Comparison of ENCODE assay signal across 8 cellular contexts in genomic region chr11:66115638-66116410, GRCh38. TPM values are rescaled to one million over a fixed set of nuclear protein-coding genes. Genes with fewer than 3 reads are reported as not detected.
DNase-seq lines count a peak whose midpoint lies in the region; ATAC-seq and TF ChIP-seq lines count a peak whose summit lies in the region.

No MANE protein-coding gene starts in this region.

- H3K27ac Mint-ChIP-seq in activated CD4-positive, alpha-beta T cell treated with anti-CD3 and anti-CD28 coated beads, Interleukin-2, amount 10 ng/mL, durations not matched to agents 24 days and 14 days: peak overlapping the region; percentile 81
- peak overlapping the region; percentile 91 for H3K27ac Mint-ChIP-seq in activated naive CD8-positive, alpha-beta T cell treated with anti-CD3 and anti-CD28 coated beads for 36 hours
- H3K27ac Mint-ChIP-seq in stimulated activated effector memory CD8-positive, alpha-beta T cell treated with anti-CD3 and anti-CD28 coated beads, Interleukin-12 subunit alpha, Interleukin-12 subunit beta, amount 100 ng/mL, for 72 hours: peak overlapping the region; percentile 91

- intact Hi-C loops in activated CD4-positive, alpha-beta T cell treated with anti-CD3 and anti-CD28 coated beads, Interleukin-2, amount 10 ng/mL, durations not matched to agents 24 days and 14 days (cut with micrococcal nuclease): no loop called here
- intact Hi-C loops in gastrocnemius medialis (cut with DNase I; ENCODE audit: low total_unique reads): no loop called here

- TF ChIP-seq CTCF in osteoblast (IDR thresholded peaks at IDR 0.05; ENCODE audit: extremely low read depth, low read depth, low read length) (no peak), gastrocnemius medialis (IDR thresholded peaks at IDR 0.05 in 4 of 5, conservative IDR thresholded peaks at IDR 0.05 in 1 of 5) (no peak)

- H3K27me3 ChIP-seq in osteoblast (ENCODE audit: insufficient read depth, low read length) (no peaks in the 10 kb centered on the region), gastrocnemius medialis (no peaks in the 10 kb centered on the region)

- no peak overlapping the region for H3K27ac ChIP-seq in osteoblast (ENCODE audit: low read depth, low read length)
- H3K27ac ChIP-seq in gastrocnemius medialis: no peak overlapping the region

- no peaks in the 10 kb centered on the region for H3K36me3 Mint-ChIP-seq in activated CD4-positive, alpha-beta T cell treated with anti-CD3 and anti-CD28 coated beads, Interleukin-2, amount 10 ng/mL, durations not matched to agents 24 days and 14 days (ENCODE audit: low read depth)
- H3K36me3 Mint-ChIP-seq in activated naive CD8-positive, alpha-beta T cell treated with anti-CD3 and anti-CD28 coated beads for 36 hours: peaks cover 7% of the 10 kb centered on the region
- H3K36me3 Mint-ChIP-seq in stimulated activated effector memory CD8-positive, alpha-beta T cell treated with anti-CD3 and anti-CD28 coated beads, Interleukin-12 subunit alpha, Interleukin-12 subunit beta, amount 100 ng/mL, for 72 hours: peaks cover 5% of the 10 kb centered on the region

- no peaks in the 10 kb centered on the region for H3K27me3 Mint-ChIP-seq in activated CD4-positive, alpha-beta T cell treated with anti-CD3 and anti-CD28 coated beads, Interleukin-2, amount 10 ng/mL, durations not matched to agents 24 days and 14 days
- no peaks in the 10 kb centered on the region for H3K27me3 Mint-ChIP-seq in activated naive CD8-positive, alpha-beta T cell treated with anti-CD3 and anti-CD28 coated beads for 36 hours

- peak; percentile 65 for ATAC-seq in HG03045 (IDR thresholded peaks at IDR 0.05; ENCODE audit: unreplicated experiment)
- ATAC-seq in stimulated activated effector memory CD8-positive, alpha-beta T cell treated with anti-CD3 and anti-CD28 coated beads, Interleukin-12 subunit alpha, Interleukin-12 subunit beta, amount 100 ng/mL, for 72 hours: peak; percentile 80
- ATAC-seq in gastrocnemius medialis: no peak

- H3K4me2 ChIP-seq in osteoblast (ENCODE audit: insufficient read depth, low read length): no peak overlapping the region

- DNase-seq in activated CD4-positive, alpha-beta T cell treated with anti-CD3 and anti-CD28 coated beads, Interleukin-2, amount 10 ng/mL, durations not matched to agents 24 days and 14 days: peak; percentile 77
- DNase-seq in activated CD4-positive, alpha-beta T cell treated with anti-CD3 and anti-CD28 coated beads, Interleukin-2, amount 50 U/mL, for 4 hours: no peak
- no peak for DNase-seq in activated naive CD8-positive, alpha-beta T cell treated with anti-CD3 and anti-CD28 coated beads for 36 hours
- DNase-seq in stimulated activated effector memory CD8-positive, alpha-beta T cell treated with anti-CD3 and anti-CD28 coated beads, Interleukin-12 subunit alpha, Interleukin-12 subunit beta, amount 100 ng/mL, for 72 hours (ENCODE audit: low spot score in 2 of 2): no peak
- DNase-seq in osteoblast (ENCODE audit: insufficient read length, low spot score, missing footprints) (no peak), gastrocnemius medialis (no peak), NCI-H1694 (lab: John Stamatoyannopoulos, UW) (no peak)

- no peak for TF ChIP-seq POLR2A in gastrocnemius medialis (IDR thresholded peaks at IDR 0.05)

- in situ Hi-C loops in gastrocnemius medialis (cut with MboI; ENCODE audit: low sequenced_read_pairs in 4 of 4): no loop called here

- no peak overlapping the region for H2AFZ ChIP-seq in osteoblast (ENCODE audit: low read length)

- H3K4me3 Mint-ChIP-seq in activated CD4-positive, alpha-beta T cell treated with anti-CD3 and anti-CD28 coated beads, Interleukin-2, amount 10 ng/mL, durations not matched to agents 24 days and 14 days: peak overlapping the region; percentile 76
- peak overlapping the region; percentile 69 for H3K4me3 Mint-ChIP-seq in activated naive CD8-positive, alpha-beta T cell treated with anti-CD3 and anti-CD28 coated beads for 36 hours
- peak overlapping the region; percentile 64 for H3K4me3 Mint-ChIP-seq in stimulated activated effector memory CD8-positive, alpha-beta T cell treated with anti-CD3 and anti-CD28 coated beads, Interleukin-12 subunit alpha, Interleukin-12 subunit beta, amount 100 ng/mL, for 72 hours

- H3K4me1 ChIP-seq in osteoblast (ENCODE audit: insufficient read depth, low read length) (peaks cover 48% of the 10 kb centered on the region), gastrocnemius medialis (peaks cover 4 to 22% of the 10 kb centered on the region in 2 donors)

- no peaks in the 10 kb centered on the region for H3K36me3 ChIP-seq in osteoblast (ENCODE audit: insufficient read depth, low read length)
- H3K36me3 ChIP-seq in gastrocnemius medialis: no peaks in the 10 kb centered on the region

- H3K4me3 ChIP-seq in osteoblast (ENCODE audit: insufficient read depth, low read length) (no peak overlapping the region), gastrocnemius medialis (no peak overlapping the region)

- no peaks in the 10 kb centered on the region for H3K9me3 Mint-ChIP-seq in activated CD4-positive, alpha-beta T cell treated with anti-CD3 and anti-CD28 coated beads, Interleukin-2, amount 10 ng/mL, durations not matched to agents 24 days and 14 days
- H3K9me3 Mint-ChIP-seq in activated naive CD8-positive, alpha-beta T cell treated with anti-CD3 and anti-CD28 coated beads for 36 hours: no peaks in the 10 kb centered on the region
- H3K9me3 Mint-ChIP-seq in stimulated activated effector memory CD8-positive, alpha-beta T cell treated with anti-CD3 and anti-CD28 coated beads, Interleukin-12 subunit alpha, Interleukin-12 subunit beta, amount 100 ng/mL, for 72 hours: no peaks in the 10 kb centered on the region

- peaks cover 9% of the 10 kb centered on the region for H4K20me1 ChIP-seq in osteoblast (ENCODE audit: insufficient read depth, low read length)

- H3K4me1 Mint-ChIP-seq in activated CD4-positive, alpha-beta T cell treated with anti-CD3 and anti-CD28 coated beads, Interleukin-2, amount 10 ng/mL, durations not matched to agents 24 days and 14 days: peaks cover 68% of the 10 kb centered on the region
- H3K4me1 Mint-ChIP-seq in activated naive CD8-positive, alpha-beta T cell treated with anti-CD3 and anti-CD28 coated beads for 36 hours: peaks cover 86% of the 10 kb centered on the region
- peaks cover 76% of the 10 kb centered on the region for H3K4me1 Mint-ChIP-seq in stimulated activated effector memory CD8-positive, alpha-beta T cell treated with anti-CD3 and anti-CD28 coated beads, Interleukin-12 subunit alpha, Interleukin-12 subunit beta, amount 100 ng/mL, for 72 hours

- peaks cover 72% of the 10 kb centered on the region for H3K79me2 ChIP-seq in osteoblast (ENCODE audit: insufficient read depth, low read length)

- no peaks in the 10 kb centered on the region for H3K9me3 ChIP-seq in osteoblast (ENCODE audit: low read depth, low read length)
- H3K9me3 ChIP-seq in gastrocnemius medialis: no peaks in the 10 kb centered on the region

RNA-seq across cellular contexts. Expression of gene PACS1, which starts 45.8 kb away (rescaled TPM):
- 90.9 and 96.7 TPM in 2 replicates for total RNA-seq in activated CD4-positive, alpha-beta T cell treated with anti-CD3 and anti-CD28 coated beads, Interleukin-2, amount 10 ng/mL, durations not matched to agents 24 days and 14 days
- 10 to 100 TPM; 58.4 to 61.4 TPM for total RNA-seq in activated naive CD8-positive, alpha-beta T cell treated with anti-CD3 and anti-CD28 coated beads for 36 hours
- total RNA-seq in osteoblast (38.0 and 39.8 TPM in 2 replicates), gastrocnemius medialis (10 to 100 TPM in 3 of 4 donors, 1 to 10 TPM in 1; 6.6 to 20.4 (median 16.9) TPM)

Comparison
In these comparisons a context has a peak if more than half of its experiments do, and no peak if none do; other contexts are left out.
1. ATAC-seq: peak in HG03045 (single experiment) and stimulated activated effector memory CD8-positive, alpha-beta T cell treated with anti-CD3 and anti-CD28 coated beads, Interleukin-12 subunit alpha, Interleukin-12 subunit beta, amount 100 ng/mL, for 72 hours (single experiment); none in gastrocnemius medialis (0 of 2).
2. Peak in every context shown above with its lines, with median percentiles within 50 percentile points of each other: H3K27ac Mint-ChIP-seq and H3K4me3 Mint-ChIP-seq.